Comparison of ENCODE assay signal across 9 cellular contexts in the genomic region with DNA sequence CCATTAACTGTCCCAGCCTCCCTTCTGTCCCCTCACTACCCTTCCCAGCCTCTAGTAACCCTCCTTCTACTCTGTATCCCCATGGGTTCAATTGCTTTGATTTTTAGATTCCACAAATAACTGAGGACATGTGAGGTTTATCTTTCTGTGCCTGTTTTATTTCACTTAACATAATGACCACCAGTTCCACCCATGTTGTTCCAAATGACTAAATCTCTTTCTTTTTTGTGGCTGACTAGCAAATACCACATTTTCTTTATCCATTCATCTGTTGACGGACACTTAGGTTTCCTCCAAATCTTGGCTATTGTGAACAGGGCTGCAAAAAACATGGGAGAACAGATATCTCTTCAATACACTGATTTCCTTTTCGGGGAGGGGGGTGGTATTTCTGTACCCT.
"Had no signal": no experiment of that assay in that cellular context is flagged by ENCODE, and none has a peak within 500 bp of the region (broad histone marks: within the 10 kb centered on the region; RNA-seq: fewer than 3 reads in every experiment).

No MANE protein-coding gene starts in this region.

- H3K27ac Mint-ChIP-seq: GM23338, H9 had no signal

- FAIRE-seq: H1, H54, HepG2 had no signal

- H3K27me3 Mint-ChIP-seq: IgD-negative memory B cell had no signal

- H3K4me2 ChIP-seq: GM23338 had no signal

- H3K4me3 ChIP-seq: GM23338 had no signal

- H3K9me3 Mint-ChIP-seq: GM23338 had no signal

- DNase-seq: H9, HCEC 1CT, KBM-7 had no signal

- H3K4me3 Mint-ChIP-seq: GM23338, H9 had no signal

- H3K27ac ChIP-seq: HL-60 had no signal

- H2AFZ ChIP-seq: GM23338 had no signal
